Comparison of ENCODE assay signal across 14 cellular contexts in genomic region chrX:95703696-95704095, GRCh38.
"Had no signal": no experiment of that assay in that cellular context is flagged by ENCODE, and none has a peak within 500 bp of the region (broad histone marks: within the 10 kb centered on the region; RNA-seq: fewer than 3 reads in every experiment).

No MANE protein-coding gene starts in this region.

- H3K4me3 ChIP-seq: psoas muscle had no signal

- H3K9me3 ChIP-seq: psoas muscle had no signal

- ATAC-seq: effector memory CD8-positive, alpha-beta T cell; left ventricle myocardium superior; psoas muscle; sciatic nerve had no signal

- DNase-seq: activated CD4-positive, alpha-beta T cell treated with anti-CD3 and anti-CD28 coated beads, Interleukin-2, amount 50 U/mL, for 4 hours; activated effector memory CD4-positive, alpha-beta T cell treated with Interleukin-2 at 50 U/mL for 16 hours; activated T-cell treated with anti-CD3 and anti-CD28 coated beads, Interleukin-2, amount 50 U/mL, for 1 hour; amniotic stem cell; effector memory CD8-positive, alpha-beta T cell; foreskin melanocyte; kidney; left ventricle myocardium superior; nephron progenitor cell; psoas muscle; stimulated activated CD4-positive, alpha-beta T cell treated with anti-CD3 and anti-CD28 coated beads, Interleukin-12 subunit alpha, Interleukin-12 subunit beta, amount 100 ng/mL, for 4 hours; stimulated activated naive CD4-positive, alpha-beta T cell; trophoblast cell had no signal
